In genomic region chr13:106794131-106794530, GRCh38 we compare ENCODE assay signal across 19 cellular contexts.
"Had no signal": no experiment of that assay in that cellular context is flagged by ENCODE, and none has a peak within 500 bp of the region (broad histone marks: within the 10 kb centered on the region; RNA-seq: fewer than 3 reads in every experiment).

No MANE protein-coding gene starts in this region.

- H3K4me3 ChIP-seq: colonic mucosa, dorsolateral prefrontal cortex, esophagus muscularis mucosa, gastroesophageal sphincter, heart right ventricle, left lung, lower lobe of right lung, mucosa of descending colon had no signal

- H3K27ac ChIP-seq: colonic mucosa, dorsolateral prefrontal cortex, esophagus muscularis mucosa, foreskin keratinocyte, gastroesophageal sphincter, heart right ventricle, left lung, lower lobe of right lung had no signal

- DNase-seq: colonic mucosa; cortex of kidney; dermis blood vessel endothelial cell; dorsolateral prefrontal cortex; effector CD4-positive, alpha-beta T cell; effector memory CD4-positive, alpha-beta T cell; foreskin keratinocyte; heart right ventricle; hippocampal formation; left cardiac atrium; left lung; left ventricle myocardium superior; lower lobe of right lung; mesenchymal stem cell; mucosa of descending colon; naive B cell; naive thymus-derived CD8-positive, alpha-beta T cell had no signal

- ATAC-seq: foreskin keratinocyte; gastroesophageal sphincter; heart right ventricle; left cardiac atrium; left lung; left ventricle myocardium superior; lower lobe of right lung; mucosa of descending colon; naive thymus-derived CD8-positive, alpha-beta T cell had no signal

- H3K27me3 ChIP-seq: colonic mucosa, esophagus muscularis mucosa, foreskin keratinocyte, gastroesophageal sphincter, left lung had no signal

- H3K4me1 ChIP-seq: colonic mucosa, esophagus muscularis mucosa, foreskin keratinocyte, gastroesophageal sphincter, left lung, lower lobe of right lung had no signal

- H3K36me3 ChIP-seq: colonic mucosa, esophagus muscularis mucosa, gastroesophageal sphincter, heart right ventricle, left lung, lower lobe of right lung had no signal

- H3K9me3 ChIP-seq: colonic mucosa, esophagus muscularis mucosa, gastroesophageal sphincter, heart right ventricle, left lung, lower lobe of right lung, mucosa of descending colon had no signal
